In the genomic region with DNA sequence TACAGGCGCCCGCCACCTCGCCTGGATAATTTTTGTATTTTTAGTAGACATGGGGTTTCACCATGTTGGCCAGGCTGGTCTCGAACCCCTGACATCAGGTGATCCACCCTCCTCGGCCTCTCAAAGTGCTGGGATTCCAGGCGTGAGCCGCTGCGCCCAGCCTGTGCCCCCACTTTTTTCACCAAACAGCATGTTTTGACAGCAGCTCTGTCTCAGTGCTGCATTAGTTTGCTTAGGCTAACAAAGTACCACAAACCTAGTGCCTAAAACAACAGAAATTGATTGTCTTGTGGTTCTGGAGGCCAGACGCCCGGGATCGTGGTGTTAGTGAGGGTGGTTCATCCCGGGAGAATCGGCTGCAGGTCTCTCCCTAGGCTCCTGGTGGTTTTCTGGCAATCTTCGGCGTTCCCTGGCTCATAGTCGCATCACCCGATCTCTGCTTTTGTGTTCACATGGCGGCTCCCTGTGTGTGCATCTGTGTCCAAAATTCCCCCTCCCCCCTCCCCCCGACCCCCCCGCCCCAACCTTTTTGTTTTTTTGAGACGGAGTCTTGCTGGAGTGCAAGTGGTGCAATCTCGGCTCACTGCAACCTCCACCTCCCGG, we compare ENCODE assay signal across 13 cellular contexts. TPM values are rescaled to one million over a fixed set of nuclear protein-coding genes. Genes with fewer than 3 reads are reported as not detected.
"Had no signal": no experiment of that assay in that cellular context is flagged by ENCODE, and none has a peak within 500 bp of the region (broad histone marks: within the 10 kb centered on the region; RNA-seq: fewer than 3 reads in every experiment).

No MANE protein-coding gene starts in this region.

- DNase-seq: activated CD4-positive, alpha-beta T cell treated with anti-CD3 and anti-CD28 coated beads, Interleukin-2, amount 10 ng/mL, durations not matched to agents 7 days and 5 days; activated CD4-positive, CD25-positive, alpha-beta regulatory T cell; activated CD8-positive, alpha-beta memory T cell treated with anti-CD3 and anti-CD28 coated beads for 24 hours; activated naive CD4-positive, alpha-beta T cell treated with Interleukin-2 at 50 U/mL for 16 hours; activated naive CD8-positive, alpha-beta T cell treated with anti-CD3 and anti-CD28 coated beads, Interleukin-2, amount 50 U/mL, for 24 hours; effector CD4-positive, alpha-beta T cell; T-helper 2 cell; trophoblast cell had no signal

- H3K27ac ChIP-seq: gastroesophageal sphincter had no signal

- H3K4me3 ChIP-seq: coronary artery, gastroesophageal sphincter had no signal

- H3K9me3 ChIP-seq: gastroesophageal sphincter had no signal

- H3K4me1 ChIP-seq: gastroesophageal sphincter had no signal

- ATAC-seq: activated naive CD8-positive, alpha-beta T cell treated with anti-CD3 and anti-CD28 coated beads, Interleukin-2, amount 50 U/mL, for 24 hours; stimulated activated effector memory CD8-positive, alpha-beta T cell treated with anti-CD3 and anti-CD28 coated beads, Interleukin-12 subunit alpha, Interleukin-12 subunit beta, amount 100 ng/mL, for 72 hours had no signal

RNA-seq across cellular contexts. Expression of gene MYH14, which starts 30.0 kb away (rescaled TPM):
- total RNA-seq: activated CD4-positive, alpha-beta T cell treated with anti-CD3 and anti-CD28 coated beads, Interleukin-2, amount 10 ng/mL, durations not matched to agents 7 days and 5 days; osteocyte had no signal
- polyA plus RNA-seq: endothelial cell of umbilical vein had no signal
